Comparison of ENCODE assay signal across 8 cellular contexts in the genomic region with DNA sequence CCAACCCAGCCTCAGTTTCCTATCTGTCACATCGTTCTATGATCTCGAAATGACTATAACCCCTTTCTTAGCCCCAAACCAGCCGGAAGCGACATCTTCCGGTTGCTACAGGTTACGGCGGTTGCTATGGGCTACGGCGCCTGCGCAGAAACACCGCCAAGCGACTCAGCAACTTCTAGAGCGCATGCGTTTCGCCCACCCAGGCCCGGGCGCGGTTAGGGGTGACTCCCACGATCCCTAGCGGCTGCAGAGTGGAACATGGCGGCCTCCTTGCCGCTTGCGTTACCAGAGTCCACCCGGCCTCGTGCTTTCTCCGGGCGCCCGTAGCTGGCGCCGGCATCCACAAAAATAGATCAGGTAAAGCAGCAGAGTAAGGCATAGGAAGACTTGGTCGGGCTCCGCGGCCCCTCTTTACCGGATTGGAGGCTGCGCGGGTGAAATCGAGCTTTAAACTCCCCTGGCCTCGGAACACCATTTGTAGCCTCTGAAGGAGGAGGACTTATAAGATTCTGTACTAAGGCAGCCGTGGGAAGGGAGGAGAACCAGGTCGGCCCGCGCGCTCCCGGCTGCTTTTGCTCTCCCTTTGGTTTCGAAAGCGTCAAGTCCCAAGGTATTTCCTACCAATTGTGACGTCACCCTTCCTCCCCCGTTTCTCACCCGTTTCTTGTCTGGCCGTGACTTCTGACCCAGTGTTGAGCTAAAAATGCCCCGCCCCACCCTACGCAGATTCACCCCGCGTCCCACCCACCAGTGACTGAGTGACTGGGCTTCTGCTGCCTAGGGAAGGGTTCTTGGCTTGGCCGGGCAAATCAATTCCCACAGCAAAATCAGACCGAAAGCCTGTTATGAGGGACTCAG. TPM values are rescaled to one million over a fixed set of nuclear protein-coding genes. Genes with fewer than 3 reads are reported as not detected.
A peak's percentile ranks its signal among the peaks of the same experiment; 100 is the strongest.
DNase-seq lines count a peak whose midpoint lies in the region; ATAC-seq, FAIRE-seq and TF ChIP-seq lines count a peak whose summit lies in the region.

No MANE protein-coding gene starts in this region.

- DNase-seq in Ammon's horn (ENCODE audit: low spot score) (peak; percentile 98), NCI-H446 (lab: John Stamatoyannopoulos, UW) (peak; percentile 92 to 98), cerebellum (ENCODE audit: low spot score) (peak; percentile 96), keratinocyte (ENCODE audit: low read depth, low spot score) (no peak)
- DNase-seq in stimulated activated CD4-positive, alpha-beta T cell treated with anti-CD3 and anti-CD28 coated beads, Interleukin-12 subunit alpha, Interleukin-12 subunit beta, amount 100 ng/mL, for 48 hours (ENCODE audit: low read depth in 2 of 3, low spot score in 1 of 3) = peak; percentile 97 to 98 (median 98)

- no peaks in the 10 kb centered on the region for H3K27me3 ChIP-seq in keratinocyte (ENCODE audit: control insufficient read depth, extremely low read depth, insufficient read depth, low read length)

- peaks cover 47% of the 10 kb centered on the region for H3K79me2 ChIP-seq in keratinocyte (ENCODE audit: control insufficient read depth, insufficient read depth, low read length)

- H3K27ac ChIP-seq in keratinocyte (ENCODE audit: control insufficient read depth, insufficient read depth, low read length) = peak overlapping the region; percentile 99

- H2AFZ ChIP-seq in keratinocyte (ENCODE audit: control insufficient read depth, low read length) = peak overlapping the region; percentile 68

- no peaks in the 10 kb centered on the region for H4K20me1 ChIP-seq in keratinocyte (ENCODE audit: control insufficient read depth, extremely low read depth, insufficient read depth, low read length)

- H3K9me1 ChIP-seq in keratinocyte (ENCODE audit: control insufficient read depth, extremely low read depth, insufficient read depth, low read length) = peaks cover 2% of the 10 kb centered on the region

- peak overlapping the region; percentile 100 for H3K9ac ChIP-seq in keratinocyte (ENCODE audit: control insufficient read depth, extremely low read depth, insufficient read depth, low read length)

- FAIRE-seq in keratinocyte (lab: Jason Lieb, UNC) = peak; percentile 93

- peak; percentile 92 for ATAC-seq in GM19043 (IDR thresholded peaks at IDR 0.05; ENCODE audit: low read depth, unreplicated experiment)
- peak; percentile 83 for ATAC-seq in HG03342 (IDR thresholded peaks at IDR 0.05; ENCODE audit: unreplicated experiment)
- ATAC-seq in activated CD4-positive, CD25-positive, alpha-beta regulatory T cell treated with anti-CD3 and anti-CD28 coated beads, Interleukin-2, amount 50 U/mL, for 24 hours = peak; percentile 82 to 89

- peak overlapping the region; percentile 96 for H3K4me2 ChIP-seq in keratinocyte (ENCODE audit: control insufficient read depth, extremely low read depth, insufficient read depth, low read depth, low read length)

- dilution Hi-C loops in keratinocyte (cut with MboI; ENCODE audit: extremely low pct_ligation_motif_present, low sequenced_read_pairs) = no loop called here

- peak overlapping the region; percentile 65 to 92 (median 80) for H3K4me3 ChIP-seq in keratinocyte (ENCODE audit: control insufficient read depth in 2 of 3, extremely low read depth in 1 of 3, insufficient read depth in 2 of 3, low read depth in 1 of 3, low read length in 3 of 3)

- peaks cover 65% of the 10 kb centered on the region for H3K4me1 ChIP-seq in keratinocyte (ENCODE audit: control insufficient read depth, extremely low read depth, insufficient read depth, low read length)

- TF ChIP-seq CTCF in keratinocyte (optimal IDR thresholded peaks at IDR 0.05 in 1 of 3, IDR thresholded peaks at IDR 0.05 in 1 of 3, conservative IDR thresholded peaks at IDR 0.05 in 1 of 3; ENCODE audit: extremely low read depth in 1 of 3, insufficient read depth in 2 of 3, low read length in 3 of 3) = no peak

- H3K36me3 ChIP-seq in keratinocyte (ENCODE audit: control insufficient read depth in 2 of 2, extremely low read depth in 1 of 2, insufficient read depth in 2 of 2, low read length in 2 of 2) = no peaks in the 10 kb centered on the region

- H3K9me3 ChIP-seq in keratinocyte (ENCODE audit: control insufficient read depth, low read depth, low read length) = no peaks in the 10 kb centered on the region

RNA-seq across cellular contexts. Expression of a gene that starts 3.5 kb away (rescaled TPM):
- total RNA-seq in cerebellum = 2.2 TPM
- 27.8 to 78.9 TPM (median 36.0 TPM) in 3 replicates for polyA plus RNA-seq in keratinocyte
- polyA plus RNA-seq in keratinocyte (2011; ENCODE audit: low read depth) = 169 TPM
- 35.5 and 51.1 TPM in 2 replicates for polyA plus RNA-seq in keratinocyte (2011; cell fraction: cytosol; rRNA removed)
- 75.7 and 82.7 TPM in 2 replicates for polyA plus RNA-seq in keratinocyte (2011; cell fraction: nucleus; rRNA removed)
- 22.3 and 259 TPM in 2 replicates for polyA plus RNA-seq in keratinocyte (2012; ENCODE audit: low replicate concordance)
- polyA minus RNA-seq in keratinocyte = 7.2 to 26.4 TPM (median 15.1 TPM) in 3 replicates
- polyA minus RNA-seq in keratinocyte (2011; cell fraction: cytosol; rRNA and poly(A)+ RNA removed) = 35.1 TPM
- polyA minus RNA-seq in keratinocyte (2011; cell fraction: nucleus; rRNA and poly(A)+ RNA removed) = 30.1 and 36.9 TPM in 2 replicates

RNA-seq across cellular contexts. Expression of a gene that starts 59.3 kb away (rescaled TPM):
- 12.8 TPM for total RNA-seq in cerebellum
- polyA plus RNA-seq in keratinocyte = 1.3 to 2.4 TPM (median 1.4 TPM) in 3 replicates
- 1.7 TPM for polyA plus RNA-seq in keratinocyte (2011; ENCODE audit: low read depth)
- polyA plus RNA-seq in keratinocyte (2011; cell fraction: cytosol; rRNA removed) = 1.0 and 2.7 TPM in 2 replicates
- polyA plus RNA-seq in keratinocyte (2011; cell fraction: nucleus; rRNA removed) = 3.7 and 5.6 TPM in 2 replicates
- 2.7 and 5.2 TPM in 2 replicates for polyA plus RNA-seq in keratinocyte (2012; ENCODE audit: low replicate concordance)
- polyA minus RNA-seq in keratinocyte = 2.4 to 5.5 TPM (median 3.2 TPM) in 3 replicates
- 3.3 TPM for polyA minus RNA-seq in keratinocyte (2011; cell fraction: cytosol; rRNA and poly(A)+ RNA removed)
- polyA minus RNA-seq in keratinocyte (2011; cell fraction: nucleus; rRNA and poly(A)+ RNA removed) = 4.0 and 4.9 TPM in 2 replicates
